ENCODE assay signal across 8 cellular contexts in genomic region chr1:208131631-208132286, GRCh38.
A peak's percentile ranks its signal among the peaks of the same experiment; 100 is the strongest.
DNase-seq lines count a peak whose midpoint lies in the region; ATAC-seq and TF ChIP-seq lines count a peak whose summit lies in the region.

No MANE protein-coding gene starts in this region.

- no peaks in the 10 kb centered on the region for H3K27me3 ChIP-seq in BE2C

- H3K36me3 ChIP-seq in BE2C = peaks cover 16% of the 10 kb centered on the region

- CTCF ChIA-PET in activated CD4-positive, alpha-beta memory T cell treated with anti-CD3 and anti-CD28 coated beads for 36 hours (lab: Charles Lee) = interaction anchor here (0.7 to 3.7 kb wide), 20 partner anchors 8 to 113 kb away, joined by 3 to 57 read pairs (median 4); partner anchors contain the start of gene PLXNA2
- CTCF ChIA-PET in activated CD4-positive, alpha-beta memory T cell treated with anti-CD3 and anti-CD28 coated beads, Interleukin-2, amount 10 ng/mL, durations not matched to agents 7 days and 5 days (lab: Charles Lee) = interaction anchor here (0.7 to 2.5 kb wide), 17 partner anchors 8 to 120 kb away, joined by 3 to 39 read pairs (median 4); partner anchors contain the start of gene PLXNA2

- no peak overlapping the region for H3K4me3 ChIP-seq in astrocyte of the cerebellum (ENCODE audit: low read depth, low read length)
- H3K4me3 ChIP-seq in BE2C (ENCODE audit: low read depth, low read length) = no peak overlapping the region

- no peak overlapping the region for H3K4me3 Mint-ChIP-seq in activated CD4-positive, alpha-beta memory T cell treated with anti-CD3 and anti-CD28 coated beads for 36 hours
- H3K4me3 Mint-ChIP-seq in activated CD4-positive, alpha-beta memory T cell treated with anti-CD3 and anti-CD28 coated beads, Interleukin-2, amount 10 ng/mL, durations not matched to agents 7 days and 5 days = no peak overlapping the region
- H3K4me3 Mint-ChIP-seq in progenitor cell of endocrine pancreas (ENCODE audit: low read depth) = no peak overlapping the region

- H3K9me3 ChIP-seq in BE2C = no peaks in the 10 kb centered on the region

- H3K9me3 Mint-ChIP-seq in activated CD4-positive, alpha-beta memory T cell treated with anti-CD3 and anti-CD28 coated beads for 36 hours = no peaks in the 10 kb centered on the region
- no peaks in the 10 kb centered on the region for H3K9me3 Mint-ChIP-seq in activated CD4-positive, alpha-beta memory T cell treated with anti-CD3 and anti-CD28 coated beads, Interleukin-2, amount 10 ng/mL, durations not matched to agents 7 days and 5 days
- H3K9me3 Mint-ChIP-seq in progenitor cell of endocrine pancreas (ENCODE audit: low read depth) = no peaks in the 10 kb centered on the region

- in situ Hi-C loops in astrocyte of the cerebellum (cut with HindIII; ENCODE audit: low sequenced_read_pairs) = no loop called here

- ATAC-seq in HG02973 (IDR thresholded peaks at IDR 0.05; ENCODE audit: unreplicated experiment) = peak; percentile 22

- TF ChIP-seq CTCF in astrocyte of the cerebellum (IDR thresholded peaks at IDR 0.05; ENCODE audit: low read depth, low read length, missing control alignments) (no peak), progenitor cell of endocrine pancreas (IDR thresholded peaks at IDR 0.05; ENCODE audit: unreplicated experiment) (no peak), BE2C (IDR thresholded peaks at IDR 0.05; ENCODE audit: low read depth, low read length) (no peak)

- peaks cover 8% of the 10 kb centered on the region for H3K4me1 Mint-ChIP-seq in activated CD4-positive, alpha-beta memory T cell treated with anti-CD3 and anti-CD28 coated beads for 36 hours (ENCODE audit: low read depth)
- peaks cover 4% of the 10 kb centered on the region for H3K4me1 Mint-ChIP-seq in activated CD4-positive, alpha-beta memory T cell treated with anti-CD3 and anti-CD28 coated beads, Interleukin-2, amount 10 ng/mL, durations not matched to agents 7 days and 5 days
- H3K4me1 Mint-ChIP-seq in progenitor cell of endocrine pancreas (ENCODE audit: low read depth) = peaks cover 12% of the 10 kb centered on the region

- intact Hi-C loops in activated CD4-positive, alpha-beta memory T cell treated with anti-CD3 and anti-CD28 coated beads for 36 hours (cut with micrococcal nuclease) = loop anchor here (1.0 kb wide), 1 partner anchor 114 kb away; no protein-coding TSS in a partner anchor

- peak; percentile 11 for DNase-seq in activated CD4-positive, alpha-beta memory T cell treated with anti-CD3 and anti-CD28 coated beads for 36 hours
- DNase-seq in activated CD4-positive, alpha-beta memory T cell treated with anti-CD3 and anti-CD28 coated beads, Interleukin-2, amount 10 ng/mL, durations not matched to agents 7 days and 5 days = no peak
- peak; percentile 48 for DNase-seq in astrocyte of the cerebellum (ENCODE audit: low read depth)
- DNase-seq in smooth muscle cell of the brain vasculature (ENCODE audit: low read depth, low spot score) = peak; percentile 64
- no peak for DNase-seq in progenitor cell of endocrine pancreas (ENCODE audit: low spot score, unreplicated experiment)
- no peak for DNase-seq in BE2C
- no peak for DNase-seq in Ammon's horn (ENCODE audit: low spot score)

- H3K4me1 ChIP-seq in BE2C = peaks cover 2% of the 10 kb centered on the region; the same call in 1 of the 2 replicates

- no peaks in the 10 kb centered on the region for H3K36me3 Mint-ChIP-seq in activated CD4-positive, alpha-beta memory T cell treated with anti-CD3 and anti-CD28 coated beads for 36 hours
- H3K36me3 Mint-ChIP-seq in activated CD4-positive, alpha-beta memory T cell treated with anti-CD3 and anti-CD28 coated beads, Interleukin-2, amount 10 ng/mL, durations not matched to agents 7 days and 5 days (ENCODE audit: low read depth) = no peaks in the 10 kb centered on the region
- H3K36me3 Mint-ChIP-seq in progenitor cell of endocrine pancreas (ENCODE audit: insufficient read depth) = no peaks in the 10 kb centered on the region

- H3K27ac Mint-ChIP-seq in activated CD4-positive, alpha-beta memory T cell treated with anti-CD3 and anti-CD28 coated beads for 36 hours = no peak overlapping the region
- no peak overlapping the region for H3K27ac Mint-ChIP-seq in activated CD4-positive, alpha-beta memory T cell treated with anti-CD3 and anti-CD28 coated beads, Interleukin-2, amount 10 ng/mL, durations not matched to agents 7 days and 5 days
- no peak overlapping the region for H3K27ac Mint-ChIP-seq in progenitor cell of endocrine pancreas

- peaks cover 18% of the 10 kb centered on the region for H3K27me3 Mint-ChIP-seq in activated CD4-positive, alpha-beta memory T cell treated with anti-CD3 and anti-CD28 coated beads for 36 hours
- peaks cover 13% of the 10 kb centered on the region for H3K27me3 Mint-ChIP-seq in activated CD4-positive, alpha-beta memory T cell treated with anti-CD3 and anti-CD28 coated beads, Interleukin-2, amount 10 ng/mL, durations not matched to agents 7 days and 5 days
- peaks cover 27% of the 10 kb centered on the region for H3K27me3 Mint-ChIP-seq in progenitor cell of endocrine pancreas

- POLR2A ChIA-PET in activated CD4-positive, alpha-beta memory T cell treated with anti-CD3 and anti-CD28 coated beads for 36 hours (lab: Charles Lee) = no interaction called here
- POLR2A ChIA-PET in activated CD4-positive, alpha-beta memory T cell treated with anti-CD3 and anti-CD28 coated beads, Interleukin-2, amount 10 ng/mL, durations not matched to agents 7 days and 5 days (lab: Charles Lee) = interaction anchor here (1.0 kb wide), 1 partner anchor 110 kb away, joined by 3 read pairs; no protein-coding TSS in a partner anchor

Comparison
In these comparisons a context has a peak if more than half of its experiments do, and no peak if none do; other contexts are left out.
1. DNase-seq: peak in activated CD4-positive, alpha-beta memory T cell treated with anti-CD3 and anti-CD28 coated beads for 36 hours (single experiment), astrocyte of the cerebellum (single experiment) and smooth muscle cell of the brain vasculature (single experiment); none in activated CD4-positive, alpha-beta memory T cell treated with anti-CD3 and anti-CD28 coated beads, Interleukin-2, amount 10 ng/mL, durations not matched to agents 7 days and 5 days (single experiment), progenitor cell of endocrine pancreas (single experiment), BE2C (single experiment) and Ammon's horn (single experiment).